In genomic region chr9:19124430-19124793, GRCh38 we compare ENCODE assay signal across 10 cellular contexts. TPM values are rescaled to one million over a fixed set of nuclear protein-coding genes. Genes with fewer than 3 reads are reported as not detected.
DNase-seq lines count a peak whose midpoint lies in the region; ATAC-seq and TF ChIP-seq lines count a peak whose summit lies in the region.
"Had no signal": no experiment of that assay in that cellular context is flagged by ENCODE, and none has a peak within 500 bp of the region (broad histone marks: within the 10 kb centered on the region; RNA-seq: fewer than 3 reads in every experiment).

No MANE protein-coding gene starts in this region.

- no peaks in the 10 kb centered on the region for H3K9me3 ChIP-seq in right atrium auricular region
- no peaks in the 10 kb centered on the region for H3K9me3 ChIP-seq in muscle layer of duodenum (ENCODE audit: control insufficient read depth in 1 of 2, low read length in 2 of 2)
- no peaks in the 10 kb centered on the region for H3K9me3 ChIP-seq in vagina

- H3K27ac ChIP-seq in right atrium auricular region = peak overlapping the region; percentile 70 to 100
- peak overlapping the region; percentile 59 for H3K27ac ChIP-seq in muscle layer of duodenum (ENCODE audit: low read length)
- H3K27ac ChIP-seq in vagina = peak overlapping the region; percentile 98

- ATAC-seq in Right ventricle myocardium inferior = no peak
- no peak for ATAC-seq in central memory CD8-positive, alpha-beta T cell (replicated peaks; ENCODE audit: extremely low read depth, poor library complexity, severe bottlenecking)

- no peak for DNase-seq in right atrium auricular region (ENCODE audit: low spot score)
- DNase-seq in Right ventricle myocardium inferior (ENCODE audit: missing footprints) = no peak
- no peak for DNase-seq in central memory CD8-positive, alpha-beta T cell (ENCODE audit: low spot score in 2 of 2)
- no peak for DNase-seq in vagina (ENCODE audit: extremely low spot score in 2 of 2)
- DNase-seq in medulla oblongata (ENCODE audit: extremely low spot score) = no peak
- DNase-seq in globus pallidus (ENCODE audit: low spot score) = no peak
- DNase-seq in CD1c-positive myeloid dendritic cell (ENCODE audit: extremely low spot score) = no peak
- DNase-seq: NCI-H748 treated with DMSO at 0.1 percent for 48 hours had no signal

- peaks cover 71% of the 10 kb centered on the region for H3K36me3 ChIP-seq in right atrium auricular region
- H3K36me3 ChIP-seq in muscle layer of duodenum (ENCODE audit: control insufficient read depth in 1 of 2, insufficient read depth in 2 of 2, low read length in 2 of 2) = peaks cover 37 to 40% of the 10 kb centered on the region in 2 donors
- H3K36me3 ChIP-seq in vagina = peaks cover 0 to 48% of the 10 kb centered on the region in 2 donors

- no peaks in the 10 kb centered on the region for H3K9me3 Mint-ChIP-seq in central memory CD8-positive, alpha-beta T cell
- H3K9me3 Mint-ChIP-seq: CD14-positive monocyte had no signal

- H3K27me3 ChIP-seq in right atrium auricular region (no peaks in the 10 kb centered on the region), muscle layer of duodenum (ENCODE audit: low read depth, low read length) (no peaks in the 10 kb centered on the region), vagina (no peaks in the 10 kb centered on the region)

- H3K4me3 Mint-ChIP-seq in central memory CD8-positive, alpha-beta T cell = peak overlapping the region; percentile 27

- no peak overlapping the region for H3K27ac Mint-ChIP-seq in central memory CD8-positive, alpha-beta T cell (ENCODE audit: low read depth)

- H3K27me3 Mint-ChIP-seq in central memory CD8-positive, alpha-beta T cell = no peaks in the 10 kb centered on the region

- H3K4me3 ChIP-seq in right atrium auricular region (peak overlapping the region; percentile 88 to 89), muscle layer of duodenum (ENCODE audit: low read depth in 1 of 2, low read length in 2 of 2) (peak overlapping the region; percentile 0 to 3), vagina (peak overlapping the region; percentile 2 to 89)

- peaks cover 46% of the 10 kb centered on the region for H3K36me3 Mint-ChIP-seq in central memory CD8-positive, alpha-beta T cell (ENCODE audit: insufficient read depth)

- H3K4me1 ChIP-seq in right atrium auricular region = peaks cover 0 to 51% of the 10 kb centered on the region in 2 donors
- peaks cover 0 to 6% of the 10 kb centered on the region in 2 donors for H3K4me1 ChIP-seq in muscle layer of duodenum (ENCODE audit: control insufficient read depth in 1 of 2, insufficient read depth in 2 of 2, low read length in 2 of 2)
- peaks cover 65% of the 10 kb centered on the region for H3K4me1 ChIP-seq in vagina

- H3K4me1 Mint-ChIP-seq in central memory CD8-positive, alpha-beta T cell = peaks cover 44% of the 10 kb centered on the region

- intact Hi-C loops in Right ventricle myocardium inferior (cut with DNase I) = no loop called here
- intact Hi-C loops in vagina (cut with DNase I) = no loop called here

- no peak for TF ChIP-seq CTCF in right atrium auricular region (IDR thresholded peaks at IDR 0.05)
- TF ChIP-seq CTCF in vagina (IDR thresholded peaks at IDR 0.05) = no peak

- no peak for TF ChIP-seq POLR2A in vagina (IDR thresholded peaks at IDR 0.05)

RNA-seq across cellular contexts. Expression of gene PLIN2, which starts 2.9 kb away (rescaled TPM):
- 100 to 1,000 TPM; 132 to 520 TPM for total RNA-seq in right atrium auricular region
- total RNA-seq in Right ventricle myocardium inferior = 82.8 TPM
- total RNA-seq in vagina = 367 TPM

RNA-seq across cellular contexts. Expression of gene HAUS6, which starts 21.7 kb away (rescaled TPM):
- total RNA-seq in right atrium auricular region = 1 to 10 TPM; 4.8 to 7.0 TPM
- total RNA-seq in Right ventricle myocardium inferior = 6.0 TPM
- total RNA-seq in vagina = 7.1 TPM

Comparison
In these comparisons a context has a peak if more than half of its experiments do, and no peak if none do; other contexts are left out.
1. H3K4me3 ChIP-seq: peak in every context shown above with its lines; median percentile 88 in right atrium auricular region; 46 in vagina; 2 in muscle layer of duodenum.